8 cellular contexts compared by ENCODE assay signal in genomic region chr12:92649511-92650227, GRCh38. TPM values are rescaled to one million over a fixed set of nuclear protein-coding genes. Genes with fewer than 3 reads are reported as not detected.
DNase-seq lines count a peak whose midpoint lies in the region; ATAC-seq, FAIRE-seq and TF ChIP-seq lines count a peak whose summit lies in the region.

No MANE protein-coding gene starts in this region.

- H3K27me3 ChIP-seq in MG63 = no peaks in the 10 kb centered on the region; the same call in 1 of the 2 replicates
- H3K27me3 ChIP-seq in aorta (ENCODE audit: control insufficient read depth in 1 of 2, insufficient read depth in 2 of 2, low read length in 1 of 2) = no peaks in the 10 kb centered on the region

- no peaks in the 10 kb centered on the region for H3K9me3 ChIP-seq in MG63
- no peaks in the 10 kb centered on the region for H3K9me3 ChIP-seq in aorta (ENCODE audit: control insufficient read depth, low read length)

- peaks cover 7% of the 10 kb centered on the region for H3K4me1 Mint-ChIP-seq in activated naive CD4-positive, alpha-beta T cell treated with anti-CD3 and anti-CD28 coated beads for 36 hours (ENCODE audit: low read depth)
- H3K4me1 Mint-ChIP-seq in progenitor cell of endocrine pancreas (ENCODE audit: low read depth) = peaks cover 4% of the 10 kb centered on the region

- DNase-seq in ELR (ENCODE audit: low read depth) = peak; percentile 86
- peak; percentile 50 for DNase-seq in H54 (ENCODE audit: insufficient read length, low spot score)
- DNase-seq in MG63 = peak; percentile 57
- peak; percentile 18 for DNase-seq in SIG-M5 (lab: John Stamatoyannopoulos, UW)
- DNase-seq in activated naive CD4-positive, alpha-beta T cell treated with anti-CD3 and anti-CD28 coated beads for 36 hours = peak; percentile 75
- DNase-seq in glomerular endothelial cell (ENCODE audit: extremely low read depth, low read depth, low spot score) = peak; percentile 75
- DNase-seq in progenitor cell of endocrine pancreas (ENCODE audit: low spot score, unreplicated experiment) = peak; percentile 44
- DNase-seq in aorta = peak in 1 of 2 donors; percentile 54

- peak; percentile 75 for TF ChIP-seq CTCF in progenitor cell of endocrine pancreas (IDR thresholded peaks at IDR 0.05; ENCODE audit: unreplicated experiment)

- no peaks in the 10 kb centered on the region for H3K9me3 Mint-ChIP-seq in activated naive CD4-positive, alpha-beta T cell treated with anti-CD3 and anti-CD28 coated beads for 36 hours
- H3K9me3 Mint-ChIP-seq in progenitor cell of endocrine pancreas (ENCODE audit: low read depth) = no peaks in the 10 kb centered on the region

- H3K36me3 ChIP-seq in MG63 (no peaks in the 10 kb centered on the region), aorta (ENCODE audit: control insufficient read depth in 1 of 2, insufficient read depth in 2 of 2, low read length in 1 of 2) (no peaks in the 10 kb centered on the region)

- WGBS in aorta, 2 donors = 31% methylated on average over 11 of the region's 11 CpGs

- no peak overlapping the region for H3K27ac Mint-ChIP-seq in activated naive CD4-positive, alpha-beta T cell treated with anti-CD3 and anti-CD28 coated beads for 36 hours
- no peak overlapping the region for H3K27ac Mint-ChIP-seq in progenitor cell of endocrine pancreas

- peaks cover 2% of the 10 kb centered on the region for H3K27me3 Mint-ChIP-seq in activated naive CD4-positive, alpha-beta T cell treated with anti-CD3 and anti-CD28 coated beads for 36 hours (ENCODE audit: low read depth)
- H3K27me3 Mint-ChIP-seq in progenitor cell of endocrine pancreas = no peaks in the 10 kb centered on the region

- H3K4me3 ChIP-seq in MG63 (no peak overlapping the region), aorta (ENCODE audit: low read length in 2 of 2) (no peak overlapping the region)

- H3K4me3 Mint-ChIP-seq in activated naive CD4-positive, alpha-beta T cell treated with anti-CD3 and anti-CD28 coated beads for 36 hours = no peak overlapping the region
- H3K4me3 Mint-ChIP-seq in progenitor cell of endocrine pancreas (ENCODE audit: low read depth) = no peak overlapping the region

- TF ChIP-seq POLR2A in H54 (IDR thresholded peaks at IDR 0.05; ENCODE audit: low read depth, low read length) = no peak

- peak; percentile 99 for FAIRE-seq in H54 (lab: Jason Lieb, UNC)

- intact Hi-C loops in activated naive CD4-positive, alpha-beta T cell treated with anti-CD3 and anti-CD28 coated beads for 36 hours (cut with micrococcal nuclease) = loop anchor here (1.0 to 10.0 kb wide), 10 partner anchors 35 to 1288 kb away; partner anchors contain the start of gene BTG1
- intact Hi-C loops in aorta (cut with DNase I) = loop anchor here (5.0 kb wide), 3 partner anchors 1072 to 1287 kb away; no protein-coding TSS in a partner anchor

- H3K4me1 ChIP-seq in aorta (ENCODE audit: control insufficient read depth in 1 of 2, insufficient read depth in 2 of 2, low read length in 2 of 2) = no peaks in the 10 kb centered on the region

- H3K36me3 Mint-ChIP-seq in activated naive CD4-positive, alpha-beta T cell treated with anti-CD3 and anti-CD28 coated beads for 36 hours (ENCODE audit: low read depth) = no peaks in the 10 kb centered on the region
- H3K36me3 Mint-ChIP-seq in progenitor cell of endocrine pancreas (ENCODE audit: insufficient read depth) = no peaks in the 10 kb centered on the region

- no peak overlapping the region for H3K27ac ChIP-seq in aorta (ENCODE audit: low read depth in 1 of 2, low read length in 2 of 2)

- ATAC-seq in aorta (ENCODE audit: low FRiP score) = peak; percentile 77

- CTCF ChIA-PET in activated naive CD4-positive, alpha-beta T cell treated with anti-CD3 and anti-CD28 coated beads for 36 hours (lab: Charles Lee) = interaction anchor here (0.6 to 2.0 kb wide), 14 partner anchors 9 to 1614 kb away, joined by 3 to 10 read pairs (median 3); no protein-coding TSS in a partner anchor

RNA-seq across cellular contexts. Expression of gene PLEKHG7, which starts 53.1 kb away (rescaled TPM):
- not detected in 2 replicates for total RNA-seq in MG63 (2014; rRNA removed; shearing (Covaris generic); ENCODE audit: low replicate concordance)
- not detected for total RNA-seq in activated naive CD4-positive, alpha-beta T cell treated with anti-CD3 and anti-CD28 coated beads for 36 hours
- total RNA-seq in glomerular endothelial cell (not detected in 2 replicates), progenitor cell of endocrine pancreas (0.65 and 0.75 TPM in 2 replicates), aorta (not detected)
- not detected for polyA plus RNA-seq in aorta
